In the genomic region with DNA sequence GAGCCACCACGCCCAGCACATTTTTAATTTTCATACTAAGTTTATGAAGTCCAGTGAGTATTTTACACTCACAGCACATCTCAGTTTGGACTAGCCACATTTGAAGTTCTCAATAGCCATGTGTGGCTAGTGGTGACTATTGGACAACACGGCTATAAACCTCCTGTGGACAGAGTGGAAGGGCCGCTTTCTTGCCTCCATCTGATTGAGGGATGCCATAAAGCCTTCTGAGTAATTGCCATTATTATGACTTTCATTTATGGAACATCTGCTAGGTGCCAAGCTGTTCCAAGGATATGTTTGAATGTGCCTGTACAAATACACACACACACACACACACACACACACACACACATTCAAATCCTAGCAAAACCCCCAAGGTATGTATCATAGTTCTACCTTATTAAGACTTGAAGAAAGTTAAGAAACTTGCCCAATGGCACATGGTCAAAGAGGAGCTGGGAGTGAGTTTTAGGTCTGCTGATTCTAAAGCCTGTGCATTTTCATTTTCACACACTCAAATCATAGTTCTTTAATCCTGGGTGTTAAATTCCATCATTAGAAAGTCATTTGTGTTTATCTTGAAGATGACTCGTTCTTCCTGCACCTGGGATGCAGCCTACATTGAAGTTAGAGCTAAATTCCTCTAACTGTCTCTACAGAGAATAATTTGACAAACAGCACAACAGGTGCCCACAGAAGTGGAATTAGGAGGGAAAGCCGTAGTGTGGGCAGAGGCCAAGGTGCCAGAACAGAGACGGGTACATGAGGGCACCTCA, we compare ENCODE assay signal across 2 cellular contexts.
A peak's percentile ranks its signal among the peaks of the same experiment; 100 is the strongest.
TF ChIP-seq lines count a peak whose summit lies in the region.

No MANE protein-coding gene starts in this region.

TF ChIP-seq in endothelial cell of umbilical vein, 7 proteins besides CTCF, POLR2A, EP300 and RAD21 (continued from another document):
- TF ChIP-seq FOS (IDR thresholded peaks at IDR 0.05; ENCODE audit: borderline replicate concordance, insufficient read depth, low read length) (peak; percentile 69), GATA2 (IDR thresholded peaks at IDR 0.05; ENCODE audit: insufficient read depth, insufficient read length, low read depth, low read length) (peak; percentile 7), EZH2 (IDR thresholded peaks at IDR 0.05; ENCODE audit: borderline replicate concordance, low read depth, low read length, severe bottlenecking) (no peak)

TF ChIP-seq in GM23338, 12 proteins besides CTCF, POLR2A, EP300 and RAD21:
- TF ChIP-seq, protein P1, sequence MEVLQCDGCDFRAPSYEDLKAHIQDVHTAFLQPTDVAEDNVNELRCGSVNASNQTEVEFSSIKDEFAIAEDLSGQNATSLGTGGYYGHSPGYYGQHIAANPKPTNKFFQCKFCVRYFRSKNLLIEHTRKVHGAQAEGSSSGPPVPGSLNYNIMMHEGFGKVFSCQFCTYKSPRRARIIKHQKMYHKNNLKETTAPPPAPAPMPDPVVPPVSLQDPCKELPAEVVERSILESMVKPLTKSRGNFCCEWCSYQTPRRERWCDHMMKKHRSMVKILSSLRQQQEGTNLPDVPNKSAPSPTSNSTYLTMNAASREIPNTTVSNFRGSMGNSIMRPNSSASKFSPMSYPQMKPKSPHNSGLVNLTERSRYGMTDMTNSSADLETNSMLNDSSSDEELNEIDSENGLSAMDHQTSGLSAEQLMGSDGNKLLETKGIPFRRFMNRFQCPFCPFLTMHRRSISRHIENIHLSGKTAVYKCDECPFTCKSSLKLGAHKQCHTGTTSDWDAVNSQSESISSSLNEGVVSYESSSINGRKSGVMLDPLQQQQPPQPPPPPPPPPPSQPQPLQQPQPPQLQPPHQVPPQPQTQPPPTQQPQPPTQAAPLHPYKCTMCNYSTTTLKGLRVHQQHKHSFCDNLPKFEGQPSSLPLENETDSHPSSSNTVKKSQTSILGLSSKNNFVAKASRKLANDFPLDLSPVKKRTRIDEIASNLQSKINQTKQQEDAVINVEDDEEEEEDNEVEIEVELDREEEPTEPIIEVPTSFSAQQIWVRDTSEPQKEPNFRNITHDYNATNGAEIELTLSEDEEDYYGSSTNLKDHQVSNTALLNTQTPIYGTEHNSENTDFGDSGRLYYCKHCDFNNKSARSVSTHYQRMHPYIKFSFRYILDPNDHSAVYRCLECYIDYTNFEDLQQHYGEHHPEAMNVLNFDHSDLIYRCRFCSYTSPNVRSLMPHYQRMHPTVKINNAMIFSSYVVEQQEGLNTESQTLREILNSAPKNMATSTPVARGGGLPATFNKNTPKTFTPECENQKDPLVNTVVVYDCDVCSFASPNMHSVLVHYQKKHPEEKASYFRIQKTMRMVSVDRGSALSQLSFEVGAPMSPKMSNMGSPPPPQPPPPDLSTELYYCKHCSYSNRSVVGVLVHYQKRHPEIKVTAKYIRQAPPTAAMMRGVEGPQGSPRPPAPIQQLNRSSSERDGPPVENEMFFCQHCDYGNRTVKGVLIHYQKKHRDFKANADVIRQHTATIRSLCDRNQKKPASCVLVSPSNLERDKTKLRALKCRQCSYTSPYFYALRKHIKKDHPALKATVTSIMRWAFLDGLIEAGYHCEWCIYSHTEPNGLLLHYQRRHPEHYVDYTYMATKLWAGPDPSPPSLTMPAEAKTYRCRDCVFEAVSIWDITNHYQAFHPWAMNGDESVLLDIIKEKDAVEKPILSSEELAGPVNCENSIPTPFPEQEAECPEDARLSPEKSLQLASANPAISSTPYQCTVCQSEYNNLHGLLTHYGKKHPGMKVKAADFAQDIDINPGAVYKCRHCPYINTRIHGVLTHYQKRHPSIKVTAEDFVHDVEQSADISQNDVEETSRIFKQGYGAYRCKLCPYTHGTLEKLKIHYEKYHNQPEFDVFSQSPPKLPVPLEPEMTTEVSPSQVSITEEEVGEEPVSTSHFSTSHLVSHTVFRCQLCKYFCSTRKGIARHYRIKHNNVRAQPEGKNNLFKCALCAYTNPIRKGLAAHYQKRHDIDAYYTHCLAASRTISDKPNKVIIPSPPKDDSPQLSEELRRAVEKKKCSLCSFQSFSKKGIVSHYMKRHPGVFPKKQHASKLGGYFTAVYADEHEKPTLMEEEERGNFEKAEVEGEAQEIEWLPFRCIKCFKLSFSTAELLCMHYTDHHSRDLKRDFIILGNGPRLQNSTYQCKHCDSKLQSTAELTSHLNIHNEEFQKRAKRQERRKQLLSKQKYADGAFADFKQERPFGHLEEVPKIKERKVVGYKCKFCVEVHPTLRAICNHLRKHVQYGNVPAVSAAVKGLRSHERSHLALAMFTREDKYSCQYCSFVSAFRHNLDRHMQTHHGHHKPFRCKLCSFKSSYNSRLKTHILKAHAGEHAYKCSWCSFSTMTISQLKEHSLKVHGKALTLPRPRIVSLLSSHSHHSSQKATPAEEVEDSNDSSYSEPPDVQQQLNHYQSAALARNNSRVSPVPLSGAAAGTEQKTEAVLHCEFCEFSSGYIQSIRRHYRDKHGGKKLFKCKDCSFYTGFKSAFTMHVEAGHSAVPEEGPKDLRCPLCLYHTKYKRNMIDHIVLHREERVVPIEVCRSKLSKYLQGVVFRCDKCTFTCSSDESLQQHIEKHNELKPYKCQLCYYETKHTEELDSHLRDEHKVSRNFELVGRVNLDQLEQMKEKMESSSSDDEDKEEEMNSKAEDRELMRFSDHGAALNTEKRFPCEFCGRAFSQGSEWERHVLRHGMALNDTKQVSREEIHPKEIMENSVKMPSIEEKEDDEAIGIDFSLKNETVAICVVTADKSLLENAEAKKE (CRISPR knock-in tag; IDR thresholded peaks at IDR 0.05): no peak
- TF ChIP-seq ZNF331 (CRISPR knock-in tag; IDR thresholded peaks at IDR 0.05; ENCODE audit: low read depth) (no peak), POLR2AphosphoS5 (IDR thresholded peaks at IDR 0.05; ENCODE audit: low read depth) (no peak), CREB1 (CRISPR knock-in tag; IDR thresholded peaks at IDR 0.05; ENCODE audit: low read depth) (no peak), ZNF114 (CRISPR knock-in tag; IDR thresholded peaks at IDR 0.05) (no peak), NANOG (IDR thresholded peaks at IDR 0.05; ENCODE audit: borderline replicate concordance) (no peak), JUNB (IDR thresholded peaks at IDR 0.05; ENCODE audit: unreplicated experiment) (no peak), STAT1 (IDR thresholded peaks at IDR 0.05; ENCODE audit: unreplicated experiment) (no peak), EZH2phosphoT487 (IDR thresholded peaks at IDR 0.05; ENCODE audit: unreplicated experiment) (no peak), EZH2 (IDR thresholded peaks at IDR 0.05; ENCODE audit: low read depth, unreplicated experiment) (no peak)
- TF ChIP-seq, protein P2, sequence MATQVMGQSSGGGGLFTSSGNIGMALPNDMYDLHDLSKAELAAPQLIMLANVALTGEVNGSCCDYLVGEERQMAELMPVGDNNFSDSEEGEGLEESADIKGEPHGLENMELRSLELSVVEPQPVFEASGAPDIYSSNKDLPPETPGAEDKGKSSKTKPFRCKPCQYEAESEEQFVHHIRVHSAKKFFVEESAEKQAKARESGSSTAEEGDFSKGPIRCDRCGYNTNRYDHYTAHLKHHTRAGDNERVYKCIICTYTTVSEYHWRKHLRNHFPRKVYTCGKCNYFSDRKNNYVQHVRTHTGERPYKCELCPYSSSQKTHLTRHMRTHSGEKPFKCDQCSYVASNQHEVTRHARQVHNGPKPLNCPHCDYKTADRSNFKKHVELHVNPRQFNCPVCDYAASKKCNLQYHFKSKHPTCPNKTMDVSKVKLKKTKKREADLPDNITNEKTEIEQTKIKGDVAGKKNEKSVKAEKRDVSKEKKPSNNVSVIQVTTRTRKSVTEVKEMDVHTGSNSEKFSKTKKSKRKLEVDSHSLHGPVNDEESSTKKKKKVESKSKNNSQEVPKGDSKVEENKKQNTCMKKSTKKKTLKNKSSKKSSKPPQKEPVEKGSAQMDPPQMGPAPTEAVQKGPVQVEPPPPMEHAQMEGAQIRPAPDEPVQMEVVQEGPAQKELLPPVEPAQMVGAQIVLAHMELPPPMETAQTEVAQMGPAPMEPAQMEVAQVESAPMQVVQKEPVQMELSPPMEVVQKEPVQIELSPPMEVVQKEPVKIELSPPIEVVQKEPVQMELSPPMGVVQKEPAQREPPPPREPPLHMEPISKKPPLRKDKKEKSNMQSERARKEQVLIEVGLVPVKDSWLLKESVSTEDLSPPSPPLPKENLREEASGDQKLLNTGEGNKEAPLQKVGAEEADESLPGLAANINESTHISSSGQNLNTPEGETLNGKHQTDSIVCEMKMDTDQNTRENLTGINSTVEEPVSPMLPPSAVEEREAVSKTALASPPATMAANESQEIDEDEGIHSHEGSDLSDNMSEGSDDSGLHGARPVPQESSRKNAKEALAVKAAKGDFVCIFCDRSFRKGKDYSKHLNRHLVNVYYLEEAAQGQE (IDR thresholded peaks at IDR 0.05; ENCODE audit: unreplicated experiment): no peak
- TF ChIP-seq, protein P3, sequence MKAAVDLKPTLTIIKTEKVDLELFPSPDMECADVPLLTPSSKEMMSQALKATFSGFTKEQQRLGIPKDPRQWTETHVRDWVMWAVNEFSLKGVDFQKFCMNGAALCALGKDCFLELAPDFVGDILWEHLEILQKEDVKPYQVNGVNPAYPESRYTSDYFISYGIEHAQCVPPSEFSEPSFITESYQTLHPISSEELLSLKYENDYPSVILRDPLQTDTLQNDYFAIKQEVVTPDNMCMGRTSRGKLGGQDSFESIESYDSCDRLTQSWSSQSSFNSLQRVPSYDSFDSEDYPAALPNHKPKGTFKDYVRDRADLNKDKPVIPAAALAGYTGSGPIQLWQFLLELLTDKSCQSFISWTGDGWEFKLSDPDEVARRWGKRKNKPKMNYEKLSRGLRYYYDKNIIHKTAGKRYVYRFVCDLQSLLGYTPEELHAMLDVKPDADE (IDR thresholded peaks at IDR 0.05): no peak
